Comparison of ENCODE assay signal across 4 cellular contexts in the genomic region with DNA sequence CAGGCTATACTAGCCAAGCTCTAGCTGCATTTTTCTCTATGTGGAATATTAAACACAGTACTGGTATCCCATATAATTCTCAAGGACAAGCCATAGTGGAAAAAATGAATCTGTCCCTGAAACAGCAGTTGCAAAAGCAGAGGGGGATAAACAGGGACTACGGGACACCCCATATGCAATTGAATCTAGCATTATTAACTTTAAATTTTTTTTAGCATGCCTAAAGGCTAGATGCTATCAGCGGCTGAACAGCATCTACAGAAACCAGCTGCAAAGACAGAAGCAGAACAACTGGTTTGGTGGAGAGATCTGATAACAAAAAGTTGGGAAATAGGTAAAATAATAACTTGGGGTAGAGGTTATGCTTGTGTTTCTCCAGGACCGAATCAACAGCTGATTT. TPM values are rescaled to one million over a fixed set of nuclear protein-coding genes. Genes with fewer than 3 reads are reported as not detected.
DNase-seq lines count a peak whose midpoint lies in the region; TF ChIP-seq lines count a peak whose summit lies in the region.
"Not testable (repeated sequence)": the region's sequence is repeated elsewhere in the genome, so short reads cannot be mapped to it uniquely, and the experiment has no call there.

No MANE protein-coding gene starts in this region.

- not testable (repeated sequence) for H3K79me1 ChIP-seq in trophoblast cell (ENCODE audit: low read length)

- not testable (repeated sequence) for H2AFZ ChIP-seq in trophoblast cell (ENCODE audit: insufficient read depth, low read length, poor library complexity)

- H3K79me2 ChIP-seq in trophoblast cell (ENCODE audit: control insufficient read depth, insufficient read depth, low read length, poor library complexity): not testable (repeated sequence)

- 96 to 100% methylated on average over 1 to 3 of the region's 3 CpGs for WGBS in endodermal cell (ENCODE audit: insufficient coverage in 1 of 2, insufficient read length in 1 of 2), 2 experiments
- no CpG with 5 or more reads among the region's 3 CpGs for whole genome bisulfite sequencing in trophoblast cell (ENCODE audit: extremely low coverage, insufficient coverage, insufficient read length)

- not testable (repeated sequence) for H3K14ac ChIP-seq in trophoblast cell (ENCODE audit: low read length)

- not testable (repeated sequence) for H4K8ac ChIP-seq in trophoblast cell (ENCODE audit: low read depth, low read length)

- TF ChIP-seq CTCF in endodermal cell (conservative IDR thresholded peaks at IDR 0.05); endothelial cell (IDR thresholded peaks at IDR 0.05; ENCODE audit: unreplicated experiment); type B pancreatic cell (conservative IDR thresholded peaks at IDR 0.05): not testable (repeated sequence)

- not testable (repeated sequence) for DNase-seq in endodermal cell; endothelial cell (ENCODE audit: low spot score); type B pancreatic cell (ENCODE audit: extremely low spot score, unreplicated experiment)
- DNase-seq in trophoblast cell: peak; percentile 23 to 90

- H3K27me3 ChIP-seq in endodermal cell (ENCODE audit: control insufficient read depth, insufficient read depth, low read length, poor library complexity, severe bottlenecking); trophoblast cell (ENCODE audit: insufficient read depth, low read length): not testable (repeated sequence)

- H3K9me3 Mint-ChIP-seq in endodermal cell: peaks cover 95% of the 10 kb centered on the region
- peaks cover 36% of the 10 kb centered on the region for H3K9me3 Mint-ChIP-seq in endothelial cell (ENCODE audit: unreplicated experiment)
- H3K9me3 Mint-ChIP-seq in type B pancreatic cell: peaks cover 37% of the 10 kb centered on the region

- H3K36me3 Mint-ChIP-seq in endodermal cell (ENCODE audit: low read depth) (peaks cover 76% of the 10 kb centered on the region), endothelial cell (ENCODE audit: low read depth, unreplicated experiment) (peaks cover 76% of the 10 kb centered on the region), type B pancreatic cell (peaks cover 60% of the 10 kb centered on the region)

- H3K4me2 ChIP-seq in trophoblast cell (ENCODE audit: low read length): not testable (repeated sequence)

- not testable (repeated sequence) for H3K4ac ChIP-seq in trophoblast cell (ENCODE audit: low read depth, low read length)

- H3K36me3 ChIP-seq in endodermal cell (ENCODE audit: control insufficient read depth, insufficient read depth, low read length) (peaks cover 29% of the 10 kb centered on the region), trophoblast cell (ENCODE audit: control insufficient read depth in 1 of 2, insufficient read depth in 2 of 2, low read length in 2 of 2) (peaks cover 8 to 11% of the 10 kb centered on the region in 2 experiments)

- H3K4me3 ChIP-seq in endodermal cell (ENCODE audit: low read length): peak overlapping the region; percentile 59
- not testable (repeated sequence) for H3K4me3 ChIP-seq in trophoblast cell (ENCODE audit: low read depth, low read length)

- H2BK120ac ChIP-seq in trophoblast cell (ENCODE audit: insufficient read depth, low read length, poor library complexity): not testable (repeated sequence)

- H3K18ac ChIP-seq in trophoblast cell (ENCODE audit: low read length): not testable (repeated sequence)

- not testable (repeated sequence) for H3K27ac Mint-ChIP-seq in endodermal cell; endothelial cell (ENCODE audit: unreplicated experiment)
- peak overlapping the region; percentile 86 for H3K27ac Mint-ChIP-seq in type B pancreatic cell

- H2BK12ac ChIP-seq in trophoblast cell (ENCODE audit: low read length): not testable (repeated sequence)

- not testable (repeated sequence) for H3K4me1 ChIP-seq in endodermal cell (ENCODE audit: control insufficient read depth, insufficient read depth, low read length); trophoblast cell (ENCODE audit: control insufficient read depth in 1 of 2, insufficient read depth in 2 of 2, low read length in 2 of 2)

- not testable (repeated sequence) for H3K23ac ChIP-seq in trophoblast cell (ENCODE audit: low read length)

- H4K91ac ChIP-seq in trophoblast cell (ENCODE audit: low read depth, low read length): not testable (repeated sequence)

- not testable (repeated sequence) for H3K9ac ChIP-seq in endodermal cell (ENCODE audit: extremely low read depth, low read length, poor library complexity, severe bottlenecking); trophoblast cell (ENCODE audit: low read length)

- peaks cover 94% of the 10 kb centered on the region for H3K9me3 ChIP-seq in endodermal cell (ENCODE audit: control insufficient read depth, low read length)
- not testable (repeated sequence) for H3K9me3 ChIP-seq in trophoblast cell (ENCODE audit: insufficient read depth, low read depth, low read length)

- H2AK5ac ChIP-seq in trophoblast cell (ENCODE audit: low read length): not testable (repeated sequence)

- not testable (repeated sequence) for H3K4me3 Mint-ChIP-seq in endodermal cell
- H3K4me3 Mint-ChIP-seq in endothelial cell (ENCODE audit: unreplicated experiment) (peak overlapping the region; percentile 57), type B pancreatic cell (peak overlapping the region; percentile 50)

- not testable (repeated sequence) for H3K27me3 Mint-ChIP-seq in endodermal cell (ENCODE audit: insufficient read depth); endothelial cell (ENCODE audit: unreplicated experiment); type B pancreatic cell

- not testable (repeated sequence) for H4K12ac ChIP-seq in trophoblast cell (ENCODE audit: low read depth, low read length)

- not testable (repeated sequence) for H3K27ac ChIP-seq in endodermal cell (ENCODE audit: low read depth, low read length)
- peak overlapping the region; percentile 39 for H3K27ac ChIP-seq in trophoblast cell (ENCODE audit: low read depth, low read length)

- not testable (repeated sequence) for H2BK5ac ChIP-seq in trophoblast cell (ENCODE audit: low read depth, low read length, poor library complexity)

- H3K4me1 Mint-ChIP-seq in endodermal cell; endothelial cell (ENCODE audit: unreplicated experiment); type B pancreatic cell (ENCODE audit: unreplicated experiment): not testable (repeated sequence)

RNA-seq across cellular contexts. Expression of a gene that starts 30.6 kb away (rescaled TPM):
- 10 to 100 TPM; 28.1 to 33.3 TPM for total RNA-seq in endodermal cell
- polyA plus RNA-seq in endodermal cell (2013, experiment 1 of 2): 33.4 TPM
- 34.6 TPM for polyA plus RNA-seq in endodermal cell (2013, experiment 2 of 2)
- total RNA-seq in endothelial cell (ENCODE audit: unreplicated experiment): 59.6 TPM
- 29.6 and 29.8 TPM in 2 replicates for polyA plus RNA-seq in trophoblast cell (2013)
- 55.1 and 67.4 TPM in 2 replicates for total RNA-seq in type B pancreatic cell (ENCODE audit: low replicate concordance)
